17 cellular contexts compared by ENCODE assay signal in genomic region chr1:111407297-111407696, GRCh38. TPM values are rescaled to one million over a fixed set of nuclear protein-coding genes. Genes with fewer than 3 reads are reported as not detected.
DNase-seq lines count a peak whose midpoint lies in the region; ATAC-seq and TF ChIP-seq lines count a peak whose summit lies in the region.
"Had no signal": no experiment of that assay in that cellular context is flagged by ENCODE, and none has a peak within 500 bp of the region (broad histone marks: within the 10 kb centered on the region; RNA-seq: fewer than 3 reads in every experiment).

No MANE protein-coding gene starts in this region.

- intact Hi-C loops in naive thymus-derived CD4-positive, alpha-beta T cell (cut with micrococcal nuclease) = loop anchor here in 1 of 2 donors (2.0 to 5.0 kb wide), 4 partner anchors 42 to 1666 kb away; partner anchors contain the start of genes ATP5PB, LRIG2 and WDR77
- intact Hi-C loops in esophagus squamous epithelium (cut with DNase I) = no loop called here

- H3K27ac ChIP-seq in CD4-positive, CD25-positive, alpha-beta regulatory T cell (ENCODE audit: insufficient read depth, low read length, poor library complexity, severe bottlenecking) = no peak overlapping the region
- H3K27ac ChIP-seq in HEK293 (ENCODE audit: extremely low read depth, low read depth, low read length) = no peak overlapping the region
- H3K27ac ChIP-seq in naive thymus-derived CD4-positive, alpha-beta T cell (ENCODE audit: low read depth, low read length) = peak overlapping the region; percentile 54
- no peak overlapping the region for H3K27ac ChIP-seq in esophagus squamous epithelium
- H3K27ac ChIP-seq: SJSA1 had no signal

- no peaks in the 10 kb centered on the region for H3K27me3 ChIP-seq in CD4-positive, CD25-positive, alpha-beta regulatory T cell (ENCODE audit: control insufficient read depth, insufficient read depth, low read length)
- H3K27me3 ChIP-seq in naive thymus-derived CD4-positive, alpha-beta T cell (ENCODE audit: control insufficient read depth in 2 of 2, insufficient read depth in 2 of 2, low read length in 2 of 2) = no peaks in the 10 kb centered on the region
- peaks cover 0 to 21% (median 0%) of the 10 kb centered on the region in 4 donors for H3K27me3 ChIP-seq in esophagus squamous epithelium

- TF ChIP-seq CTCF in HEK293 (tag by site-specific recombination; IDR thresholded peaks at IDR 0.05) (no peak), esophagus squamous epithelium (IDR thresholded peaks at IDR 0.05) (no peak), glutamatergic neuron (IDR thresholded peaks at IDR 0.05; ENCODE audit: partially characterized antibody, unreplicated experiment) (no peak)

- peak overlapping the region in 2 of 3 donors; percentile 81 to 82 for H3K27ac Mint-ChIP-seq in CD4-positive, CD25-positive, alpha-beta regulatory T cell
- peak overlapping the region; percentile 86 to 91 for H3K27ac Mint-ChIP-seq in T-cell
- H3K27ac Mint-ChIP-seq in naive thymus-derived CD4-positive, alpha-beta T cell = peak overlapping the region in 8 of 9 donors; percentile 67 to 90 (median 81)
- H3K27ac Mint-ChIP-seq in glutamatergic neuron (ENCODE audit: unreplicated experiment) = no peak overlapping the region

- peaks cover 11 to 43% (median 27%) of the 10 kb centered on the region in 4 donors for H3K4me1 Mint-ChIP-seq in CD4-positive, CD25-positive, alpha-beta regulatory T cell
- H3K4me1 Mint-ChIP-seq in T-cell (peaks cover 37 to 54% (median 38%) of the 10 kb centered on the region in 3 donors), glutamatergic neuron (ENCODE audit: low read depth, unreplicated experiment) (no peaks in the 10 kb centered on the region)
- H3K4me1 Mint-ChIP-seq in naive thymus-derived CD4-positive, alpha-beta T cell = peaks cover 14 to 38% (median 31%) of the 10 kb centered on the region in 7 donors

- CTCF ChIA-PET in HEK293 (lab: Yijun Ruan, JAX) (no interaction called here), T-cell (lab: Charles Lee) (interaction anchor here in 1 of 2 donors (0.6 kb wide), 1 partner anchor 898 kb away, joined by 6 read pairs; no protein-coding TSS in a partner anchor)
- CTCF ChIA-PET in naive thymus-derived CD4-positive, alpha-beta T cell (lab: Charles Lee) = no interaction called here

- POLR2A ChIA-PET in HEK293 (lab: Yijun Ruan, JAX) = no interaction called here
- POLR2A ChIA-PET in T-cell (lab: Charles Lee) = no interaction called here
- POLR2A ChIA-PET in naive thymus-derived CD4-positive, alpha-beta T cell (lab: Charles Lee) = interaction anchor here (1.1 to 1.7 kb wide), 3 partner anchors 33 to 184 kb away, joined by 3 to 4 read pairs (median 4); no protein-coding TSS in a partner anchor

- H3K4me1 ChIP-seq in CD4-positive, CD25-positive, alpha-beta regulatory T cell (ENCODE audit: control insufficient read depth, insufficient read depth, low read length, poor library complexity, severe bottlenecking) = peaks cover 15% of the 10 kb centered on the region
- no peaks in the 10 kb centered on the region for H3K4me1 ChIP-seq in HEK293 (ENCODE audit: control insufficient read depth, insufficient read depth, low read length)
- peaks cover 12 to 24% of the 10 kb centered on the region in 2 donors for H3K4me1 ChIP-seq in naive thymus-derived CD4-positive, alpha-beta T cell (ENCODE audit: control insufficient read depth in 2 of 2, insufficient read depth in 2 of 2, low read length in 2 of 2)
- H3K4me1 ChIP-seq in esophagus squamous epithelium = peaks cover 0 to 7% (median 0%) of the 10 kb centered on the region in 3 donors
- H3K4me1 ChIP-seq: SJSA1 had no signal

- no peaks in the 10 kb centered on the region for H3K9me3 ChIP-seq in CD4-positive, CD25-positive, alpha-beta regulatory T cell (ENCODE audit: control insufficient read depth in 2 of 2, low read length in 2 of 2)
- H3K9me3 ChIP-seq in HEK293 (ENCODE audit: control insufficient read depth, insufficient read depth, low read depth, low read length) = no peaks in the 10 kb centered on the region
- H3K9me3 ChIP-seq in naive thymus-derived CD4-positive, alpha-beta T cell (ENCODE audit: control insufficient read depth in 2 of 3, low read length in 3 of 3) = no peaks in the 10 kb centered on the region
- H3K9me3 ChIP-seq in esophagus squamous epithelium = no peaks in the 10 kb centered on the region
- H3K9me3 ChIP-seq: SJSA1 had no signal

- no peaks in the 10 kb centered on the region for H3K9me3 Mint-ChIP-seq in CD4-positive, CD25-positive, alpha-beta regulatory T cell
- H3K9me3 Mint-ChIP-seq in T-cell = no peaks in the 10 kb centered on the region
- H3K9me3 Mint-ChIP-seq in naive thymus-derived CD4-positive, alpha-beta T cell = no peaks in the 10 kb centered on the region
- H3K9me3 Mint-ChIP-seq in glutamatergic neuron (ENCODE audit: unreplicated experiment) = no peaks in the 10 kb centered on the region
- H3K9me3 Mint-ChIP-seq: T-helper 1 cell treated with Interleukin-12 subunit alpha and Interleukin-12 subunit beta and Interleukin-4 antibody, amounts not matched to agents 30 μg/mL and 1 μg/mL, for 36 hours had no signal

- no peaks in the 10 kb centered on the region for H3K36me3 Mint-ChIP-seq in CD4-positive, CD25-positive, alpha-beta regulatory T cell
- H3K36me3 Mint-ChIP-seq in T-cell (no peaks in the 10 kb centered on the region), glutamatergic neuron (ENCODE audit: unreplicated experiment) (no peaks in the 10 kb centered on the region)
- no peaks in the 10 kb centered on the region for H3K36me3 Mint-ChIP-seq in naive thymus-derived CD4-positive, alpha-beta T cell

- WGBS in esophagus squamous epithelium, 2 donors = 67 to 68% methylated on average over 6 of the region's 6 CpGs

- no peak for ATAC-seq in CD4-positive, CD25-positive, alpha-beta regulatory T cell (ENCODE audit: low read depth in 2 of 2)
- ATAC-seq in T-cell (replicated peaks in 1 of 4) (no peak), HG03439 (IDR thresholded peaks at IDR 0.05; ENCODE audit: unreplicated experiment) (no peak)
- no peak for ATAC-seq in naive thymus-derived CD4-positive, alpha-beta T cell

- peak overlapping the region in 1 of 4 donors; percentile 4 for H3K4me3 Mint-ChIP-seq in CD4-positive, CD25-positive, alpha-beta regulatory T cell
- H3K4me3 Mint-ChIP-seq in T-cell (peak overlapping the region in 1 of 3 donors; percentile 9), glutamatergic neuron (ENCODE audit: unreplicated experiment) (no peak overlapping the region)
- peak overlapping the region in 1 of 10 donors; percentile 9 for H3K4me3 Mint-ChIP-seq in naive thymus-derived CD4-positive, alpha-beta T cell
- H3K4me3 Mint-ChIP-seq: T-helper 1 cell treated with Interleukin-12 subunit alpha and Interleukin-12 subunit beta and Interleukin-4 antibody, amounts not matched to agents 30 μg/mL and 1 μg/mL, for 36 hours had no signal

- no peak for TF ChIP-seq POLR2A in esophagus squamous epithelium (IDR thresholded peaks at IDR 0.05)

- H3K36me3 ChIP-seq in CD4-positive, CD25-positive, alpha-beta regulatory T cell (ENCODE audit: control insufficient read depth, insufficient read depth, low read length) = no peaks in the 10 kb centered on the region
- H3K36me3 ChIP-seq in HEK293 (ENCODE audit: control insufficient read depth in 2 of 2, insufficient read depth in 1 of 2, low read length in 2 of 2) (no peaks in the 10 kb centered on the region), esophagus squamous epithelium (no peaks in the 10 kb centered on the region)
- H3K36me3 ChIP-seq in naive thymus-derived CD4-positive, alpha-beta T cell (ENCODE audit: control insufficient read depth in 2 of 3, insufficient read depth in 3 of 3, low read length in 3 of 3) = no peaks in the 10 kb centered on the region
- H3K36me3 ChIP-seq: SJSA1 had no signal

- no peak for DNase-seq in CD4-positive, CD25-positive, alpha-beta regulatory T cell
- DNase-seq in T-cell = no peak
- no peak for DNase-seq in naive thymus-derived CD4-positive, alpha-beta T cell
- DNase-seq in esophagus squamous epithelium (lab: John Stamatoyannopoulos, UW) = no peak
- DNase-seq in glutamatergic neuron = no peak
- DNase-seq: GDM1; NCI-H1105 treated with DMSO at 0.1 percent for 48 hours; NCI-H2029 treated with DMSO at 0.1 percent for 48 hours; NCI-H226; NCI-H510A treated with DMSO at 0.1 percent for 48 hours; NCI-H774; NK-92 treated with Interleukin-12 subunit alpha and Interleukin-12 subunit beta, amount 100 ng/mL, for 24 hours; OCI-M1 had no signal

- H3K27me3 Mint-ChIP-seq in CD4-positive, CD25-positive, alpha-beta regulatory T cell = peaks cover 10% of the 10 kb centered on the region
- H3K27me3 Mint-ChIP-seq in T-cell = no peaks in the 10 kb centered on the region
- H3K27me3 Mint-ChIP-seq in naive thymus-derived CD4-positive, alpha-beta T cell = peaks cover 0 to 27% (median 0%) of the 10 kb centered on the region in 5 donors
- no peaks in the 10 kb centered on the region for H3K27me3 Mint-ChIP-seq in glutamatergic neuron (ENCODE audit: unreplicated experiment)

- no peak overlapping the region for H3K4me3 ChIP-seq in CD4-positive, CD25-positive, alpha-beta regulatory T cell (ENCODE audit: low read depth, low read length)
- H3K4me3 ChIP-seq in HEK293 (ENCODE audit: low read depth, low read length) (no peak overlapping the region), esophagus squamous epithelium (no peak overlapping the region)
- no peak overlapping the region for H3K4me3 ChIP-seq in naive thymus-derived CD4-positive, alpha-beta T cell (ENCODE audit: low read length)
- H3K4me3 ChIP-seq: SJSA1 had no signal

RNA-seq across cellular contexts. Expression of gene OVGP1, which starts 20.2 kb away (rescaled TPM):
- total RNA-seq in CD4-positive, CD25-positive, alpha-beta regulatory T cell = 6.7 TPM
- polyA plus RNA-seq in CD4-positive, CD25-positive, alpha-beta regulatory T cell = under 1 TPM in 3 of 4 donors, not detected in 1; 0.21 to 0.47 (median 0.23) TPM
- total RNA-seq in T-cell (10 to 100 TPM in 2 of 5 donors, 1 to 10 TPM in 3; 4.7 to 11.6 (median 8.6) TPM), esophagus squamous epithelium (1 to 10 TPM in 2 of 4 donors, under 1 TPM in 2; 0.41 to 5.0 (median 1.1) TPM), glutamatergic neuron (ENCODE audit: unreplicated experiment) (2.5 TPM)
- total RNA-seq in naive thymus-derived CD4-positive, alpha-beta T cell = 10 to 100 TPM in 1 of 5 experiments, 1 to 10 TPM in 3, under 1 TPM in 1; 0.68 to 12.5 (median 8.4) TPM
- 1 to 10 TPM in 1 of 2 donors, under 1 TPM in 1; 0.38 to 1.6 TPM for polyA plus RNA-seq in naive thymus-derived CD4-positive, alpha-beta T cell

RNA-seq across cellular contexts. Expression of gene WDR77, which starts 41.8 kb away (rescaled TPM):
- total RNA-seq in CD4-positive, CD25-positive, alpha-beta regulatory T cell = 15.7 TPM
- 10 to 100 TPM; 31.7 to 36.9 (median 34.7) TPM for polyA plus RNA-seq in CD4-positive, CD25-positive, alpha-beta regulatory T cell
- 10 to 100 TPM; 22.5 to 40.1 (median 33.1) TPM for total RNA-seq in T-cell
- 10 to 100 TPM; 20.7 to 39.9 (median 29.5) TPM for total RNA-seq in naive thymus-derived CD4-positive, alpha-beta T cell
- polyA plus RNA-seq in naive thymus-derived CD4-positive, alpha-beta T cell = 10 to 100 TPM; 42.4 to 44.7 TPM
- total RNA-seq in esophagus squamous epithelium = 10 to 100 TPM; 28.7 to 44.3 (median 38.7) TPM
- total RNA-seq in glutamatergic neuron (ENCODE audit: unreplicated experiment) = 39.6 TPM

RNA-seq across cellular contexts. Expression of gene ATP5PB, which starts 42.0 kb away (rescaled TPM):
- 85.1 TPM for total RNA-seq in CD4-positive, CD25-positive, alpha-beta regulatory T cell
- 100 to 1,000 TPM; 431 to 569 (median 496) TPM for polyA plus RNA-seq in CD4-positive, CD25-positive, alpha-beta regulatory T cell
- total RNA-seq in T-cell (100 to 1,000 TPM in 3 of 5 donors, 10 to 100 TPM in 2; 88.1 to 129 (median 118) TPM), esophagus squamous epithelium (100 to 1,000 TPM; 201 to 318 (median 243) TPM), glutamatergic neuron (ENCODE audit: unreplicated experiment) (272 TPM)
- total RNA-seq in naive thymus-derived CD4-positive, alpha-beta T cell = 100 to 1,000 TPM in 2 of 5 experiments, 10 to 100 TPM in 3; 64.9 to 298 (median 98.7) TPM
- polyA plus RNA-seq in naive thymus-derived CD4-positive, alpha-beta T cell = 100 to 1,000 TPM; 280 to 437 TPM
